ENCODE assay signal across 1 cellular context in the genomic region with DNA sequence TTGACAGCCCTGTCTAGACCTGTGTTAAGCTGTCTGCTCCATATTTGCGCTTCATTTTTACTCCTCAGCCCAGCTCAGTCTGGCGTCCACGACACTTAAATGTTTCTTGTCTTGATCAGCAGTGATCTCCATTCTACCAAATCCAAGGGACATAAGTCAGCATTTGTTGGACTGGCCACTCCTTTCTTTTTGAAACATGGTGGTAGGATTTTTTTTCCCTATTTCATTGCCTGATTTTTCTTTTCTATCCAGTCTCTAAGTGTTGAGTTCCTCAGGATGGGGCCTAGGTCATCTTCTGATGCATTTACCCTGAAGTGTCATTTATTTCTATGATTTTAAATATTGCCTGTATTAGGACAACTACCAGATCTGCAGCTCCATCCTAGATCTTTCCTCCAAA.
TF ChIP-seq lines count a peak whose summit lies in the region.

No MANE protein-coding gene starts in this region.

TF ChIP-seq in IMR-90, 13 proteins besides CTCF, POLR2A, EP300 and RAD21:
- no peak for TF ChIP-seq SMC3 (IDR thresholded peaks at IDR 0.05; ENCODE audit: low read depth, low read length)
- no peak for TF ChIP-seq FOS (IDR thresholded peaks at IDR 0.05; ENCODE audit: low read depth, low read length)
- TF ChIP-seq RFX5 (IDR thresholded peaks at IDR 0.05; ENCODE audit: low read depth, low read length) = no peak
- no peak for TF ChIP-seq MAFK (IDR thresholded peaks at IDR 0.05; ENCODE audit: low read depth, low read length)
- TF ChIP-seq CEBPB (IDR thresholded peaks at IDR 0.05; ENCODE audit: low read depth, low read length) = no peak
- TF ChIP-seq MXI1 (IDR thresholded peaks at IDR 0.05; ENCODE audit: borderline replicate concordance, low read depth, low read length) = no peak
- no peak for TF ChIP-seq CHD1 (IDR thresholded peaks at IDR 0.05; ENCODE audit: low read depth, low read length)
- no peak for TF ChIP-seq BHLHE40 (IDR thresholded peaks at IDR 0.05; ENCODE audit: low read depth, low read length)
- TF ChIP-seq, protein P1, sequence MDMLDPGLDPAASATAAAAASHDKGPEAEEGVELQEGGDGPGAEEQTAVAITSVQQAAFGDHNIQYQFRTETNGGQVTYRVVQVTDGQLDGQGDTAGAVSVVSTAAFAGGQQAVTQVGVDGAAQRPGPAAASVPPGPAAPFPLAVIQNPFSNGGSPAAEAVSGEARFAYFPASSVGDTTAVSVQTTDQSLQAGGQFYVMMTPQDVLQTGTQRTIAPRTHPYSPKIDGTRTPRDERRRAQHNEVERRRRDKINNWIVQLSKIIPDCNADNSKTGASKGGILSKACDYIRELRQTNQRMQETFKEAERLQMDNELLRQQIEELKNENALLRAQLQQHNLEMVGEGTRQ (IDR thresholded peaks at IDR 0.05; ENCODE audit: low read depth, low read length) = no peak
- TF ChIP-seq ELK1 (IDR thresholded peaks at IDR 0.05; ENCODE audit: borderline replicate concordance, low read depth, low read length) = no peak
